In the genomic region with DNA sequence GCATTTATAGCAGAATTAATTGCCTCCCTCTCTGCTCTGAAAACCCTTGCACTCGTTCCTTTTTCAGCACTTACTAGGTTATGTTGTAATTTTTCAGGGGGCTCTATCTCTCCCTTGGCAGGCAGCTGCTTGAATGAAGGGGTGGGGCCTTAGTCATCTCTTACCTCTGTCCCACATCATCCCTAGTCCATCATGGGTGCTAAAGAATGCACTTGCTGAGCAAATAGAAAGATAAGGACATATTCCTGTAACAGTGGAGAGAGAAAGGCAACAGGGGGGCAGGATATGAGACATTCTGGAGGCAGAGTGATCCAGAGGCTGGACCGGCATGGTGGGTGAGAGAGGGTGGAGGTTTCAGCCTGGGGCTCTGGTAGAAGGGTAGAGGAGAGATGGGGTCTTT, we compare ENCODE assay signal across 26 cellular contexts.
DNase-seq lines count a peak whose midpoint lies in the region; ATAC-seq, FAIRE-seq and TF ChIP-seq lines count a peak whose summit lies in the region.
"Had no signal": no experiment of that assay in that cellular context is flagged by ENCODE, and none has a peak within 500 bp of the region (broad histone marks: within the 10 kb centered on the region; RNA-seq: fewer than 3 reads in every experiment).

No MANE protein-coding gene starts in this region.

- no peak overlapping the region for H2BK15ac ChIP-seq in IMR-90 (ENCODE audit: low read depth, low read length)

- H3K4me2 ChIP-seq in IMR-90 (ENCODE audit: low read depth, low read length) = no peak overlapping the region
- H3K4me2 ChIP-seq in astrocyte (ENCODE audit: low read length) = no peak overlapping the region
- H3K4me2 ChIP-seq: A549; BLaER1 treated with 17β-estradiol and CSF1 and Interleukin-3, amounts not matched to agents 10 nM and 100 nM had no signal

- no peak overlapping the region for H2BK120ac ChIP-seq in IMR-90 (ENCODE audit: low read depth, low read length)

- peaks cover 31% of the 10 kb centered on the region for H3K9me3 Mint-ChIP-seq in astrocyte (ENCODE audit: unreplicated experiment)
- H3K9me3 Mint-ChIP-seq in osteocyte (ENCODE audit: unreplicated experiment) = peaks cover 6% of the 10 kb centered on the region
- peaks cover 6 to 7% of the 10 kb centered on the region in 2 donors for H3K9me3 Mint-ChIP-seq in effector memory CD8-positive, alpha-beta T cell

- in situ Hi-C loops in IMR-90 (cut with MboI; ENCODE audit: low sequenced_read_pairs) = no loop called here

- H3K4me3 Mint-ChIP-seq in astrocyte (ENCODE audit: unreplicated experiment) (no peak overlapping the region), osteocyte (ENCODE audit: unreplicated experiment) (no peak overlapping the region)
- no peak overlapping the region for H3K4me3 Mint-ChIP-seq in effector memory CD8-positive, alpha-beta T cell
- H3K4me3 Mint-ChIP-seq: CD4-positive, alpha-beta T cell; HFFc6 had no signal

- H3K36me3 ChIP-seq in IMR-90 (ENCODE audit: control insufficient read depth, insufficient read depth, low read length) (no peaks in the 10 kb centered on the region), astrocyte (ENCODE audit: insufficient read depth, low read length) (no peaks in the 10 kb centered on the region)
- H3K36me3 ChIP-seq: Peyer's patch had no signal

- no peak overlapping the region for H3K18ac ChIP-seq in IMR-90 (ENCODE audit: low read depth, low read length)

- no peak overlapping the region for H3K4me3 ChIP-seq in IMR-90 (ENCODE audit: insufficient read depth, low read depth, low read length)
- no peak overlapping the region for H3K4me3 ChIP-seq in astrocyte (ENCODE audit: insufficient read depth, low read depth, low read length)
- no peak overlapping the region for H3K4me3 ChIP-seq in fibroblast of pulmonary artery (replicated peaks; ENCODE audit: low read depth, low read length)
- H3K4me3 ChIP-seq: A549; BLaER1 treated with 17β-estradiol and CSF1 and Interleukin-3, amounts not matched to agents 10 nM and 100 nM; GM23248; Peyer's patch; SK-N-MC had no signal

- H3K9me1 ChIP-seq in IMR-90 (ENCODE audit: insufficient read depth, low read length) = no peaks in the 10 kb centered on the region; the same call in 1 of the 2 replicates

- intact Hi-C loops in IMR-90 (cut with micrococcal nuclease) = no loop called here

- no peaks in the 10 kb centered on the region for H3K79me2 ChIP-seq in astrocyte (ENCODE audit: insufficient read depth, low read length)

- no peak for TF ChIP-seq RAD21 in IMR-90 (IDR thresholded peaks at IDR 0.05; ENCODE audit: low read length)

- TF ChIP-seq CTCF in IMR-90 (conservative IDR thresholded peaks at IDR 0.05; ENCODE audit: low read depth, low read length) (no peak), astrocyte (IDR thresholded peaks at IDR 0.05; ENCODE audit: insufficient read depth, low read depth, low read length) (no peak), fibroblast of pulmonary artery (IDR thresholded peaks at IDR 0.05; ENCODE audit: low read length, missing control alignments) (no peak), osteocyte (IDR thresholded peaks at IDR 0.05) (no peak)

- peaks cover 3% of the 10 kb centered on the region; the same call in 1 of the 2 replicates for H3K9me3 ChIP-seq in IMR-90 (ENCODE audit: control insufficient read depth, insufficient read depth, low read length)
- H3K9me3 ChIP-seq in astrocyte (ENCODE audit: insufficient read depth, low read depth, low read length) = no peaks in the 10 kb centered on the region

- CTCF ChIA-PET in IMR-90 (lab: Yijun Ruan, JAX) = no interaction called here

- H4K5ac ChIP-seq in IMR-90 (ENCODE audit: low read depth, low read length) = no peak overlapping the region

- H3K27me3 Mint-ChIP-seq in astrocyte (ENCODE audit: low read depth, unreplicated experiment) (peaks cover 8% of the 10 kb centered on the region), osteocyte (ENCODE audit: unreplicated experiment) (no peaks in the 10 kb centered on the region)
- H3K27me3 Mint-ChIP-seq in effector memory CD8-positive, alpha-beta T cell = peaks cover 9 to 10% of the 10 kb centered on the region in 2 donors
- H3K27me3 Mint-ChIP-seq: CD4-positive, alpha-beta T cell had no signal

- BruUV-seq in IMR-90 (replicated peaks; lab: Mats Ljungman, UMichigan) = no TSS peak

- dilution Hi-C loops in IMR-90 (cut with HindIII; ENCODE audit: low sequenced_read_pairs, unreplicated experiment) = no loop called here

- no peak overlapping the region for H3K14ac ChIP-seq in IMR-90 (replicated peaks; ENCODE audit: low read depth, low read length)

- no peaks in the 10 kb centered on the region; the same call in 1 of the 2 replicates for H3K27me3 ChIP-seq in IMR-90 (ENCODE audit: control insufficient read depth, insufficient read depth, low read length)
- no peaks in the 10 kb centered on the region for H3K27me3 ChIP-seq in astrocyte (ENCODE audit: insufficient read depth, low read length)
- H3K27me3 ChIP-seq: BLaER1 treated with 17β-estradiol and CSF1 and Interleukin-3, amounts not matched to agents 10 nM and 100 nM; Peyer's patch had no signal

- POLR2A ChIA-PET in IMR-90 (lab: Charles Lee; ENCODE audit: unreplicated experiment) = no interaction called here

- no peak overlapping the region for H3K27ac ChIP-seq in IMR-90 (ENCODE audit: insufficient read depth, low read length)
- no peak overlapping the region for H3K27ac ChIP-seq in astrocyte (ENCODE audit: low read depth, low read length)
- H3K27ac ChIP-seq: A549; BLaER1 treated with 17β-estradiol and CSF1 and Interleukin-3, amounts not matched to agents 10 nM and 100 nM; GM23248; Peyer's patch; SK-N-MC had no signal

- H3K4me1 Mint-ChIP-seq in astrocyte (ENCODE audit: low read depth, unreplicated experiment) = peaks cover 3% of the 10 kb centered on the region
- H3K4me1 Mint-ChIP-seq in osteocyte (ENCODE audit: unreplicated experiment) = no peaks in the 10 kb centered on the region
- no peaks in the 10 kb centered on the region for H3K4me1 Mint-ChIP-seq in effector memory CD8-positive, alpha-beta T cell (ENCODE audit: low read depth in 2 of 2)

- no peak for FAIRE-seq in astrocyte (lab: Jason Lieb, UNC)
- FAIRE-seq: A549, D721Med, GM18507, HTR-8/SVneo had no signal

- H2AFZ ChIP-seq in IMR-90 (replicated peaks; ENCODE audit: low read length, poor library complexity) (no peak overlapping the region), astrocyte (ENCODE audit: low read depth, low read length) (no peak overlapping the region)
- H2AFZ ChIP-seq: GM23248 had no signal

- H3K4me1 ChIP-seq in IMR-90 (ENCODE audit: control insufficient read depth, insufficient read depth, low read length) (no peaks in the 10 kb centered on the region), astrocyte (ENCODE audit: insufficient read depth, low read length) (no peaks in the 10 kb centered on the region)
- H3K4me1 ChIP-seq: A549; BLaER1 treated with 17β-estradiol and CSF1 and Interleukin-3, amounts not matched to agents 10 nM and 100 nM; Peyer's patch had no signal

- H3K9ac ChIP-seq in IMR-90 (ENCODE audit: low read depth, low read length) = no peak overlapping the region
- no peak overlapping the region for H3K9ac ChIP-seq in astrocyte (ENCODE audit: low read length)
- H3K9ac ChIP-seq: BLaER1 treated with 17β-estradiol and CSF1 and Interleukin-3, amounts not matched to agents 10 nM and 100 nM; GM23248 had no signal

- H3K27ac Mint-ChIP-seq in astrocyte (ENCODE audit: unreplicated experiment) (no peak overlapping the region), osteocyte (ENCODE audit: unreplicated experiment) (no peak overlapping the region)
- H3K27ac Mint-ChIP-seq in effector memory CD8-positive, alpha-beta T cell = no peak overlapping the region
- H3K27ac Mint-ChIP-seq: CD4-positive, alpha-beta T cell; HFFc6 had no signal

- ATAC-seq in IMR-90 (ENCODE audit: low read depth) = no peak
- no peak for ATAC-seq in effector memory CD8-positive, alpha-beta T cell (replicated peaks)
- ATAC-seq: A549 had no signal

- H4K20me1 ChIP-seq in IMR-90 (ENCODE audit: insufficient read depth, low read length) (no peaks in the 10 kb centered on the region), astrocyte (ENCODE audit: insufficient read depth, low read length) (no peaks in the 10 kb centered on the region)
- H4K20me1 ChIP-seq: BLaER1 treated with 17β-estradiol and CSF1 and Interleukin-3, amounts not matched to agents 10 nM and 100 nM had no signal

- DNase-seq in IMR-90 (peak; percentile 31), astrocyte (ENCODE audit: low read depth) (peak; percentile 50), fibroblast of pulmonary artery (ENCODE audit: low read depth) (peak; percentile 76), osteocyte (ENCODE audit: extremely low spot score, unreplicated experiment) (peak; percentile 27), NCI-H524 (lab: John Stamatoyannopoulos, UW) (no peak)
- no peak for DNase-seq in effector memory CD8-positive, alpha-beta T cell
- no peak for DNase-seq in stimulated activated CD4-positive, alpha-beta T cell treated with anti-CD3 and anti-CD28 coated beads, Interleukin-4, amount 100 ng/mL, for 1 hour
- DNase-seq in activated CD8-positive, alpha-beta memory T cell treated with anti-CD3 and anti-CD28 coated beads, Interleukin-2, amount 50 U/mL, for 4 hours = no peak
- DNase-seq: AML-193; CD4-positive, alpha-beta T cell; GM23248; H7; HFFc6; KG1; MM.1S; NCI-H2029; NCI-H446 treated with DMSO at 0.1 percent for 48 hours; NCI-H69; Peyer's patch; SIG-M5 had no signal

- no peak overlapping the region for H3K56ac ChIP-seq in IMR-90 (ENCODE audit: extremely low read depth, insufficient read depth, low read length)

- no peaks in the 10 kb centered on the region for H3K79me1 ChIP-seq in IMR-90 (ENCODE audit: low read depth in 1 of 2, low read length in 2 of 2)

- no CpG with 5 or more reads among the region's 2 CpGs for WGBS in IMR-90 (ENCODE audit: extremely low coverage in 2 of 2, insufficient read length in 1 of 2), 2 experiments

- H3K36me3 Mint-ChIP-seq in astrocyte (ENCODE audit: low read depth, unreplicated experiment) (peaks cover 22% of the 10 kb centered on the region), osteocyte (ENCODE audit: unreplicated experiment) (peaks cover 6% of the 10 kb centered on the region)
- no peaks in the 10 kb centered on the region for H3K36me3 Mint-ChIP-seq in effector memory CD8-positive, alpha-beta T cell (ENCODE audit: insufficient read depth)

- H2BK20ac ChIP-seq in IMR-90 (ENCODE audit: low read depth, low read length) = no peak overlapping the region

- no peak overlapping the region for H4K91ac ChIP-seq in IMR-90 (ENCODE audit: insufficient read depth, low read depth, low read length)

- no peak overlapping the region for H3K4ac ChIP-seq in IMR-90 (ENCODE audit: low read depth, low read length)

- no peak overlapping the region for H2BK5ac ChIP-seq in IMR-90 (ENCODE audit: low read depth, low read length, poor library complexity, severe bottlenecking)

- H4K8ac ChIP-seq in IMR-90 (ENCODE audit: low read depth in 2 of 2, low read length in 2 of 2) = no peak overlapping the region

- H2AK9ac ChIP-seq in IMR-90 (replicated peaks; ENCODE audit: low read depth, low read length, poor library complexity) = no peak overlapping the region

- H3K23ac ChIP-seq in IMR-90 (ENCODE audit: low read depth, low read length) = no peak overlapping the region

- no peak overlapping the region for H2AK5ac ChIP-seq in IMR-90 (ENCODE audit: low read depth, low read length)

- TF ChIP-seq POLR2A in IMR-90 (IDR thresholded peaks at IDR 0.05; ENCODE audit: low read depth, low read length) = no peak

TF ChIP-seq in IMR-90, 13 proteins besides CTCF, POLR2A, EP300 and RAD21 (continues in another document):
- TF ChIP-seq RFX5 (IDR thresholded peaks at IDR 0.05; ENCODE audit: low read depth, low read length) (no peak), FOS (IDR thresholded peaks at IDR 0.05; ENCODE audit: low read depth, low read length) (no peak)

Comparison
In these comparisons a context has a peak if more than half of its experiments do, and no peak if none do; other contexts are left out.
1. DNase-seq: peak in IMR-90 (single experiment), astrocyte (single experiment), fibroblast of pulmonary artery (single experiment) and osteocyte (single experiment); none in effector memory CD8-positive, alpha-beta T cell (0 of 3), stimulated activated CD4-positive, alpha-beta T cell treated with anti-CD3 and anti-CD28 coated beads, Interleukin-4, amount 100 ng/mL, for 1 hour (single experiment), NCI-H524 (0 of 2) and activated CD8-positive, alpha-beta memory T cell treated with anti-CD3 and anti-CD28 coated beads, Interleukin-2, amount 50 U/mL, for 4 hours (single experiment).